8 cellular contexts compared by ENCODE assay signal in genomic region chr15:39887832-39888231, GRCh38. TPM values are rescaled to one million over a fixed set of nuclear protein-coding genes. Genes with fewer than 3 reads are reported as not detected.
DNase-seq lines count a peak whose midpoint lies in the region; ATAC-seq and TF ChIP-seq lines count a peak whose summit lies in the region.

No MANE protein-coding gene starts in this region.

- no peaks in the 10 kb centered on the region for H3K9me3 ChIP-seq in PC-9 (ENCODE audit: insufficient read depth, low read depth)
- H3K9me3 ChIP-seq in skeletal muscle satellite cell (replicated peaks; ENCODE audit: low read length): no peaks in the 10 kb centered on the region

- no peaks in the 10 kb centered on the region for H3K27me3 ChIP-seq in PC-9 (ENCODE audit: insufficient read depth, low read depth)
- no peaks in the 10 kb centered on the region for H3K27me3 ChIP-seq in skeletal muscle satellite cell (ENCODE audit: control insufficient read depth, insufficient read depth, low read length)

- POLR2A ChIA-PET in PC-9 (lab: Charles Lee; ENCODE audit: unreplicated experiment): interaction anchor here (0.5 kb wide), 1 partner anchor 1185 kb away, joined by 5 read pairs; no protein-coding TSS in a partner anchor

- no peaks in the 10 kb centered on the region for H3K79me2 ChIP-seq in PC-9 (ENCODE audit: low read depth)

- H3K4me1 ChIP-seq in PC-9 (replicated peaks; ENCODE audit: insufficient read depth) (peaks cover 4% of the 10 kb centered on the region; the same call in 1 of the 2 replicates), skeletal muscle satellite cell (ENCODE audit: control insufficient read depth, insufficient read depth, low read length) (peaks cover 15% of the 10 kb centered on the region)

- H3K4me3 ChIP-seq in PC-9: no peak overlapping the region
- H3K4me3 ChIP-seq in fibroblast of pulmonary artery (replicated peaks; ENCODE audit: low read depth, low read length): no peak overlapping the region
- no peak overlapping the region for H3K4me3 ChIP-seq in skeletal muscle satellite cell (ENCODE audit: low read length)

- no TSS peak for BruUV-seq in PC-9 (replicated peaks; lab: Mats Ljungman, UMichigan)

- CTCF ChIA-PET in PC-9 (lab: Charles Lee): interaction anchor here (0.6 kb wide), 1 partner anchor 103 kb away, joined by 3 read pairs; no protein-coding TSS in a partner anchor

- H3K36me3 ChIP-seq in PC-9 (ENCODE audit: low read depth) (no peaks in the 10 kb centered on the region), skeletal muscle satellite cell (ENCODE audit: insufficient read depth, low read length) (no peaks in the 10 kb centered on the region)

- H3K4me2 ChIP-seq in PC-9: no peak overlapping the region
- H3K4me2 ChIP-seq in skeletal muscle satellite cell (ENCODE audit: low read length): peak overlapping the region; percentile 15

- intact Hi-C loops in PC-9 (cut with micrococcal nuclease; ENCODE audit: unreplicated experiment): no loop called here

- no peak overlapping the region for H3K27ac ChIP-seq in PC-9

- peak overlapping the region; percentile 17 for H3K9ac ChIP-seq in skeletal muscle satellite cell (ENCODE audit: low read depth, low read length)

- H3F3A ChIP-seq in PC-9 (ENCODE audit: insufficient read depth, low read depth): no peaks in the 10 kb centered on the region

- peak; percentile 18 for DNase-seq in NOMO-1 treated with DMSO at 0.1 percent for 48 hours (lab: John Stamatoyannopoulos, UW; ENCODE audit: unreplicated experiment)
- DNase-seq in NOMO-1 treated with dmso at 0.1 percent for 144 hours (lab: John Stamatoyannopoulos, UW; ENCODE audit: unreplicated experiment): no peak
- peak; percentile 14 to 40 for DNase-seq in PC-9
- DNase-seq in fibroblast of pulmonary artery (ENCODE audit: low read depth): peak; percentile 67
- no peak for DNase-seq in ecto neural progenitor cell (ENCODE audit: low spot score)

- H2AFZ ChIP-seq in PC-9: no peak overlapping the region

- ATAC-seq in GM21515 (IDR thresholded peaks at IDR 0.05; ENCODE audit: unreplicated experiment): no peak
- ATAC-seq in GM19324 (IDR thresholded peaks at IDR 0.05; ENCODE audit: low FRiP score, unreplicated experiment): no peak

- no peaks in the 10 kb centered on the region for H3K9me2 ChIP-seq in PC-9 (ENCODE audit: insufficient read depth)

- TF ChIP-seq CTCF in PC-9 (conservative IDR thresholded peaks at IDR 0.05) (no peak; the same call in 1 of the 2 replicates), fibroblast of pulmonary artery (IDR thresholded peaks at IDR 0.05; ENCODE audit: low read length, missing control alignments) (peak; percentile 48)

- H4K20me1 ChIP-seq in PC-9 (ENCODE audit: insufficient read depth): no peaks in the 10 kb centered on the region

RNA-seq across cellular contexts. Expression of gene GPR176, which starts 32.2 kb away (rescaled TPM):
- total RNA-seq in PC-9 (2021): 4.2 and 4.7 TPM in 2 replicates
- total RNA-seq in skeletal muscle satellite cell (2012; rRNA removed): 54.2 TPM in 2 replicates

RNA-seq across cellular contexts. Expression of gene EIF2AK4, which starts 46.1 kb away (rescaled TPM):
- 35.7 and 45.8 TPM in 2 replicates for total RNA-seq in PC-9 (2021)
- total RNA-seq in skeletal muscle satellite cell (2012; rRNA removed): 53.5 and 61.6 TPM in 2 replicates

Comparison
In these comparisons a context has a peak if more than half of its experiments do, and no peak if none do; other contexts are left out.
1. DNase-seq: peak in NOMO-1 treated with DMSO at 0.1 percent for 48 hours (single experiment), PC-9 (2 of 2) and fibroblast of pulmonary artery (single experiment); none in NOMO-1 treated with dmso at 0.1 percent for 144 hours (single experiment) and ecto neural progenitor cell (single experiment).